ENCODE assay signal across 16 cellular contexts in genomic region chr4:185999207-185999606, GRCh38.
DNase-seq lines count a peak whose midpoint lies in the region; ATAC-seq and TF ChIP-seq lines count a peak whose summit lies in the region.
"Had no signal": no experiment of that assay in that cellular context is flagged by ENCODE, and none has a peak within 500 bp of the region (broad histone marks: within the 10 kb centered on the region; RNA-seq: fewer than 3 reads in every experiment).

No MANE protein-coding gene starts in this region.

- H3K9me3 ChIP-seq in right cardiac atrium (ENCODE audit: control insufficient read depth, low read length) (no peaks in the 10 kb centered on the region), thoracic aorta (no peaks in the 10 kb centered on the region), sigmoid colon (no peaks in the 10 kb centered on the region)
- H3K9me3 ChIP-seq: Caco-2, HAP-1 had no signal

- ATAC-seq in right cardiac atrium (peak; percentile 37 to 53), thoracic aorta (ENCODE audit: insufficient number of reproducible peaks, low FRiP score, low read depth) (no peak)

- WGBS in right cardiac atrium: 31% methylated on average over 8 of the region's 8 CpGs
- 65 to 72% methylated on average over 8 of the region's 8 CpGs for WGBS in sigmoid colon, 2 donors

- H3K27me3 ChIP-seq in right cardiac atrium (ENCODE audit: control insufficient read depth, insufficient read depth) (no peaks in the 10 kb centered on the region), thoracic aorta (replicated peaks; ENCODE audit: insufficient read depth) (no peaks in the 10 kb centered on the region), sigmoid colon (no peaks in the 10 kb centered on the region)

- H3K4me1 ChIP-seq in right cardiac atrium (ENCODE audit: control insufficient read depth, insufficient read depth, low read length): no peaks in the 10 kb centered on the region
- peaks cover 17 to 69% of the 10 kb centered on the region in 2 donors for H3K4me1 ChIP-seq in thoracic aorta (ENCODE audit: control insufficient read depth in 1 of 2, low read depth in 2 of 2)
- H3K4me1 ChIP-seq in sigmoid colon: peaks cover 0 to 8% (median 0%) of the 10 kb centered on the region in 4 donors
- H3K4me1 ChIP-seq: Caco-2, HAP-1 had no signal

- TF ChIP-seq CTCF in VCaP (conservative IDR thresholded peaks at IDR 0.05) (no peak), thoracic aorta (IDR thresholded peaks at IDR 0.05) (no peak), sigmoid colon (IDR thresholded peaks at IDR 0.05) (no peak)

- intact Hi-C loops in right cardiac atrium (cut with DNase I) (no loop called here), sigmoid colon (cut with DNase I) (no loop called here)

- TF ChIP-seq POLR2A in sigmoid colon (IDR thresholded peaks at IDR 0.05): no peak

- no peak for TF ChIP-seq EP300 in sigmoid colon (IDR thresholded peaks at IDR 0.05)

- H3K27ac ChIP-seq in VCaP: peak overlapping the region; percentile 78
- peak overlapping the region; percentile 39 for H3K27ac ChIP-seq in right cardiac atrium (ENCODE audit: low read length)
- peak overlapping the region; percentile 75 to 83 for H3K27ac ChIP-seq in thoracic aorta
- H3K27ac ChIP-seq in sigmoid colon: peak overlapping the region in 1 of 4 donors; percentile 26
- H3K27ac ChIP-seq: HL-60, RWPE1 had no signal

- H3K4me3 ChIP-seq in right cardiac atrium (ENCODE audit: low read length): no peak overlapping the region
- H3K4me3 ChIP-seq in thoracic aorta: no peak overlapping the region
- no peak overlapping the region for H3K4me3 ChIP-seq in sigmoid colon
- H3K4me3 ChIP-seq: HAP-1 had no signal

- H3K36me3 ChIP-seq in thoracic aorta: no peaks in the 10 kb centered on the region
- no peaks in the 10 kb centered on the region for H3K36me3 ChIP-seq in sigmoid colon
- H3K36me3 ChIP-seq: HAP-1 had no signal

- DNase-seq in fibroblast of peridontal ligament (ENCODE audit: extremely low read depth) (peak; percentile 22), right cardiac atrium (peak in 1 of 3 donors; percentile 64), thoracic aorta (ENCODE audit: low spot score) (no peak), AG20443 (ENCODE audit: low spot score) (no peak), sigmoid colon (no peak), HuH-7.5 (ENCODE audit: low spot score) (no peak)
- DNase-seq: ACHN, Caco-2, KBM-7, NCI-H1417 treated with DMSO at 0.1 percent for 48 hours, NCI-H510A, NCI-H774 had no signal
